9 cellular contexts compared by ENCODE assay signal in genomic region chr9:120932086-120932818, GRCh38. TPM values are rescaled to one million over a fixed set of nuclear protein-coding genes. Genes with fewer than 3 reads are reported as not detected.
DNase-seq lines count a peak whose midpoint lies in the region; ATAC-seq, FAIRE-seq and TF ChIP-seq lines count a peak whose summit lies in the region.
"Had no signal": no experiment of that assay in that cellular context is flagged by ENCODE, and none has a peak within 500 bp of the region (broad histone marks: within the 10 kb centered on the region; RNA-seq: fewer than 3 reads in every experiment).

No MANE protein-coding gene starts in this region.

- no peaks in the 10 kb centered on the region for H3K9me3 ChIP-seq in CD4-positive, alpha-beta memory T cell (ENCODE audit: control insufficient read depth in 1 of 2, low read length in 2 of 2)
- no peaks in the 10 kb centered on the region for H3K9me3 ChIP-seq in GM12878 (replicated peaks; ENCODE audit: control insufficient read depth, insufficient read depth, low read length)
- H3K9me3 ChIP-seq: neutrophil had no signal

- in situ Hi-C loops in GM12878 (cut with MboI): no loop called here

- H3K9ac ChIP-seq in GM12878 (ENCODE audit: control insufficient read depth, insufficient read depth, low read length): peak overlapping the region; percentile 59

- no peaks in the 10 kb centered on the region for H3K27me3 Mint-ChIP-seq in CD4-positive, alpha-beta memory T cell
- no peaks in the 10 kb centered on the region for H3K27me3 Mint-ChIP-seq in natural killer cell (ENCODE audit: low read depth in 2 of 2)

- 20% methylated on average over 6 of the region's 6 CpGs for WGBS in GM12878 (ENCODE audit: insufficient coverage, insufficient replicate concordance, low lambda C conversion rate, missing lambda C conversion rate)

- TF ChIP-seq RAD21 in GM12878 (IDR thresholded peaks at IDR 0.05; ENCODE audit: insufficient read depth, low read depth, low read length): 0 out of 2 replicates have a peak, but pooled peaks have one; percentile 7

- H3K9me3 Mint-ChIP-seq in CD4-positive, alpha-beta memory T cell: no peaks in the 10 kb centered on the region
- H3K9me3 Mint-ChIP-seq in natural killer cell: no peaks in the 10 kb centered on the region

- peaks cover 63 to 90% (median 73%) of the 10 kb centered on the region in 4 donors for H3K4me1 Mint-ChIP-seq in CD4-positive, alpha-beta memory T cell
- H3K4me1 Mint-ChIP-seq in natural killer cell: peaks cover 64 to 76% of the 10 kb centered on the region in 2 donors

- no peaks in the 10 kb centered on the region for H3K27me3 ChIP-seq in CD4-positive, alpha-beta memory T cell (ENCODE audit: insufficient read depth, low read length)
- no peaks in the 10 kb centered on the region for H3K27me3 ChIP-seq in HL-60 (ENCODE audit: insufficient read depth, poor library complexity, severe bottlenecking)
- no peaks in the 10 kb centered on the region for H3K27me3 ChIP-seq in GM12878 (replicated peaks in 1 of 2; ENCODE audit: control insufficient read depth in 2 of 2, insufficient read depth in 2 of 2, low read length in 1 of 2)
- H3K27me3 ChIP-seq: neutrophil had no signal

- TF ChIP-seq CTCF in HL-60 (IDR thresholded peaks at IDR 0.05; ENCODE audit: insufficient read depth, low read length) (no peak), GM12878 (IDR thresholded peaks at IDR 0.05 in 2 of 3, conservative IDR thresholded peaks at IDR 0.05 in 1 of 3; ENCODE audit: control insufficient read depth in 2 of 3, extremely low read depth in 1 of 3, insufficient read depth in 1 of 3, low read depth in 3 of 3, low read length in 3 of 3) (no peak), natural killer cell (IDR thresholded peaks at IDR 0.05) (no peak)

- peak overlapping the region; percentile 84 for H3K4me2 ChIP-seq in GM12878 (ENCODE audit: control insufficient read depth, insufficient read depth)

- POLR2A ChIA-PET in CD4-positive, alpha-beta memory T cell (lab: Charles Lee; ENCODE audit: partially characterized antibody): interaction anchor here (0.9 to 62.9 kb wide), 9 partner anchors 40 to 240 kb away, joined by 3 to 5577 read pairs (median 5); partner anchors contain the start of genes CNTRL, FBXW2, PHF19 and PSMD5
- POLR2A ChIA-PET in GM12878 (lab: Charles Lee): interaction anchor here (0.5 to 18.1 kb wide), 11 partner anchors 12 to 436 kb away, joined by 3 to 383 read pairs (median 5); partner anchors contain the start of genes FBXW2 and RAB14

- no peak for DNase-seq in CD4-positive, alpha-beta memory T cell
- no peak for DNase-seq in HL-60 (ENCODE audit: low read depth in 1 of 2, low spot score in 1 of 2)
- no peak for DNase-seq in GM12878 (ENCODE audit: low read depth, low spot score)
- no peak for DNase-seq in natural killer cell
- no peak for DNase-seq in ureter (ENCODE audit: low spot score)
- no peak for DNase-seq in KG1 (lab: John Stamatoyannopoulos, UW)

- H3K4me3 ChIP-seq in CD4-positive, alpha-beta memory T cell (ENCODE audit: low read length in 2 of 2): peak overlapping the region in 1 of 2 donors; percentile 21
- H3K4me3 ChIP-seq in HL-60 (replicated peaks; ENCODE audit: insufficient read depth, low read length) (no peak overlapping the region), GM12878 (peak overlapping the region; percentile 23)

- intact Hi-C loops in CD4-positive, alpha-beta memory T cell (cut with micrococcal nuclease): no loop called here
- intact Hi-C loops in GM12878 (cut with micrococcal nuclease; ENCODE audit: unreplicated experiment) (loop anchor here (5.0 kb wide), 2 partner anchors 140 kb away; partner anchors contain the start of genes CNTRL and FBXW2), natural killer cell (cut with micrococcal nuclease) (no loop called here)

- H2AFZ ChIP-seq in GM12878 (ENCODE audit: control insufficient read depth, low read depth, low read length): peak overlapping the region; percentile 3; the same call in 1 of the 2 replicates

- peak overlapping the region; percentile 96 to 100 (median 99) for H3K27ac Mint-ChIP-seq in CD4-positive, alpha-beta memory T cell
- peak overlapping the region; percentile 98 to 99 for H3K27ac Mint-ChIP-seq in natural killer cell

- no peak for TF ChIP-seq POLR2A in GM12878 (IDR thresholded peaks at IDR 0.05; ENCODE audit: low read depth, low read length)

- CTCF ChIA-PET in CD4-positive, alpha-beta memory T cell (lab: Charles Lee; ENCODE audit: partially characterized antibody): interaction anchor here (0.9 to 11.6 kb wide), 11 partner anchors 9 to 176 kb away, joined by 3 to 254 read pairs (median 4); partner anchors contain the start of genes FBXW2 and PHF19
- CTCF ChIA-PET in GM12878 (lab: Yijun Ruan, JAX): interaction anchor here (0.6 to 11.9 kb wide), 10 partner anchors 10 to 63 kb away, joined by 3 to 110 read pairs (median 5); no protein-coding TSS in a partner anchor

- BruUV-seq in GM12878 (replicated peaks; lab: Mats Ljungman, UMichigan): TSS peak; percentile 60

- RAD21 ChIA-PET in GM12878 (lab: Charles Lee; ENCODE audit: unreplicated experiment): interaction anchor here (0.7 to 11.7 kb wide), 22 partner anchors 11 to 176 kb away, joined by 3 to 196 read pairs (median 6); partner anchors contain the start of genes PHF19 and TRAF1

- H3K36me3 ChIP-seq in CD4-positive, alpha-beta memory T cell (ENCODE audit: insufficient read depth, low read length): no peaks in the 10 kb centered on the region
- H3K36me3 ChIP-seq in GM12878 (ENCODE audit: control insufficient read depth in 2 of 2, insufficient read depth in 2 of 2, low read length in 1 of 2): no peaks in the 10 kb centered on the region
- H3K36me3 ChIP-seq: neutrophil had no signal

- SMC1A ChIA-PET in GM12878 (lab: Charles Lee; ENCODE audit: uncharacterized antibody, unreplicated experiment): interaction anchor here (0.7 to 26.1 kb wide), 14 partner anchors 9 to 279 kb away, joined by 3 to 522 read pairs (median 6); partner anchors contain the start of gene TRAF1

- peak overlapping the region; percentile 95 for H3K27ac ChIP-seq in CD4-positive, alpha-beta memory T cell (ENCODE audit: low read depth, low read length)
- H3K27ac ChIP-seq in HL-60 (replicated peaks) (peak overlapping the region; percentile 48), GM12878 (ENCODE audit: control insufficient read depth, insufficient read depth) (peak overlapping the region; percentile 96)

- H4K20me1 ChIP-seq in GM12878 (ENCODE audit: control insufficient read depth, insufficient read depth): no peaks in the 10 kb centered on the region

- peaks cover 88% of the 10 kb centered on the region for H3K4me1 ChIP-seq in CD4-positive, alpha-beta memory T cell (ENCODE audit: insufficient read depth, low read length)
- peaks cover 66% of the 10 kb centered on the region for H3K4me1 ChIP-seq in GM12878 (ENCODE audit: control insufficient read depth, insufficient read depth, low read length)

- peaks cover 40% of the 10 kb centered on the region for H3K79me2 ChIP-seq in GM12878 (ENCODE audit: control insufficient read depth, insufficient read depth, low read length)

- H3K36me3 Mint-ChIP-seq in CD4-positive, alpha-beta memory T cell: peaks cover 0 to 5% of the 10 kb centered on the region in 2 donors
- no peaks in the 10 kb centered on the region for H3K36me3 Mint-ChIP-seq in natural killer cell

- FAIRE-seq in GM12878 (lab: Jason Lieb, UNC): no peak

- TF ChIP-seq EP300 in GM12878 (IDR thresholded peaks at IDR 0.05; ENCODE audit: borderline replicate concordance in 1 of 2, control insufficient read depth in 1 of 2, low read depth in 2 of 2, low read length in 2 of 2): no peak

- peak overlapping the region in 7 of 8 donors; percentile 37 to 95 (median 77) for H3K4me3 Mint-ChIP-seq in CD4-positive, alpha-beta memory T cell
- H3K4me3 Mint-ChIP-seq in natural killer cell: peak overlapping the region; percentile 90

- no peak; the same call in 2 of the 3 replicates for ATAC-seq in GM12878
- ATAC-seq in natural killer cell: no peak
- no peak for ATAC-seq in GM19452 (IDR thresholded peaks at IDR 0.05; ENCODE audit: unreplicated experiment)
- ATAC-seq in HG02759 (IDR thresholded peaks at IDR 0.05; ENCODE audit: unreplicated experiment): no peak

RNA-seq across cellular contexts. Expression of gene TRAF1, which starts 5.7 kb away (rescaled TPM):
- 100 to 1,000 TPM; 174 to 181 TPM for total RNA-seq in CD4-positive, alpha-beta memory T cell
- 10 to 100 TPM in 1 of 2 donors, 1 to 10 TPM in 1; 7.8 to 14.4 TPM for polyA plus RNA-seq in CD4-positive, alpha-beta memory T cell
- 317 and 349 TPM in 2 replicates for total RNA-seq in GM12878 (2013; cell fraction: nucleolus; rRNA removed)
- total RNA-seq in GM12878 (2014; rRNA removed) (144 and 153 TPM in 2 replicates), GM12878 (2014; rRNA removed; fragmentation: Illumina TruSeq; extraction: Trizol) (111 and 116 TPM in 2 replicates), GM12878 (2021) (163 and 164 TPM in 2 replicates), natural killer cell (10 to 100 TPM; 23.4 to 33.9 (median 30.5) TPM), ureter (10.0 TPM)
- polyA plus RNA-seq in GM12878 (2011; ENCODE audit: low read depth): 44.2 TPM
- polyA plus RNA-seq in GM12878 (2011; rRNA removed) (106 and 147 TPM in 2 replicates), GM12878 (2014; fragmentation: Illumina TruSeq; extraction: Trizol) (82.8 and 140 TPM in 2 replicates), GM12878 (2014; fragmentation: Nextera tagmentation; extraction: Ambion mirVana) (10 to 100 TPM; 13.8 to 16.6 TPM), GM12878 (2014; rRNA removed) (153 and 156 TPM in 2 replicates), GM12878 (2016; fragmentation: Nextera tagmentation; extraction: Ambion mirVana) (10 to 100 TPM; 69.6 to 79.5 TPM)
- polyA plus RNA-seq in GM12878 (2011; cell fraction: cytosol; rRNA removed): 186 and 209 TPM in 2 replicates
- 205 and 241 TPM in 2 replicates for polyA plus RNA-seq in GM12878 (2011; cell fraction: nucleus; rRNA removed)
- 65.1 and 86.6 TPM in 2 replicates for polyA plus RNA-seq in GM12878 (2012)
- polyA minus RNA-seq in GM12878 (2011; rRNA and poly(A)+ RNA removed): 194 and 283 TPM in 2 replicates
- polyA minus RNA-seq in GM12878 (2011; cell fraction: cytosol; rRNA and poly(A)+ RNA removed): 61.2 and 66.6 TPM in 2 replicates
- polyA minus RNA-seq in GM12878 (2011; cell fraction: nucleus; rRNA and poly(A)+ RNA removed): 99.3 and 141 TPM in 2 replicates

RNA-seq across cellular contexts. Expression of gene PHF19, which starts 55.3 kb away (rescaled TPM):
- total RNA-seq in CD4-positive, alpha-beta memory T cell: 100 to 1,000 TPM; 194 to 201 TPM
- polyA plus RNA-seq in CD4-positive, alpha-beta memory T cell: 10 to 100 TPM; 15.4 to 17.8 TPM
- total RNA-seq in GM12878 (2013; cell fraction: nucleolus; rRNA removed): 127 and 130 TPM in 2 replicates
- total RNA-seq in GM12878 (2014; rRNA removed) (74.9 and 81.1 TPM in 2 replicates), GM12878 (2014; rRNA removed; fragmentation: Illumina TruSeq; extraction: Trizol) (63.1 and 74.8 TPM in 2 replicates), GM12878 (2021) (116 and 133 TPM in 2 replicates), natural killer cell (10 to 100 TPM; 34.1 to 54.0 (median 47.8) TPM), ureter (33.3 TPM)
- polyA plus RNA-seq in GM12878 (2011; ENCODE audit: low read depth): 38.7 TPM
- polyA plus RNA-seq in GM12878 (2011; rRNA removed) (45.5 and 71.1 TPM in 2 replicates), GM12878 (2014; fragmentation: Illumina TruSeq; extraction: Trizol) (64.7 and 94.2 TPM in 2 replicates), GM12878 (2014; fragmentation: Nextera tagmentation; extraction: Ambion mirVana) (10 to 100 TPM; 26.0 to 50.2 TPM), GM12878 (2014; rRNA removed) (98.6 and 106 TPM in 2 replicates), GM12878 (2016; fragmentation: Nextera tagmentation; extraction: Ambion mirVana) (100 to 1,000 TPM in 1 of 2 experiments, 10 to 100 TPM in 1; 97.9 to 113 TPM)
- polyA plus RNA-seq in GM12878 (2011; cell fraction: cytosol; rRNA removed): 118 and 119 TPM in 2 replicates
- polyA plus RNA-seq in GM12878 (2011; cell fraction: nucleus; rRNA removed): 334 and 350 TPM in 2 replicates
- 63.6 and 78.6 TPM in 2 replicates for polyA plus RNA-seq in GM12878 (2012)
- 85.9 and 103 TPM in 2 replicates for polyA minus RNA-seq in GM12878 (2011; rRNA and poly(A)+ RNA removed)
- polyA minus RNA-seq in GM12878 (2011; cell fraction: cytosol; rRNA and poly(A)+ RNA removed): 31.7 and 47.3 TPM in 2 replicates
- polyA minus RNA-seq in GM12878 (2011; cell fraction: nucleus; rRNA and poly(A)+ RNA removed): 69.5 and 128 TPM in 2 replicates
